Comparison of ENCODE assay signal across 8 cellular contexts in the genomic region with DNA sequence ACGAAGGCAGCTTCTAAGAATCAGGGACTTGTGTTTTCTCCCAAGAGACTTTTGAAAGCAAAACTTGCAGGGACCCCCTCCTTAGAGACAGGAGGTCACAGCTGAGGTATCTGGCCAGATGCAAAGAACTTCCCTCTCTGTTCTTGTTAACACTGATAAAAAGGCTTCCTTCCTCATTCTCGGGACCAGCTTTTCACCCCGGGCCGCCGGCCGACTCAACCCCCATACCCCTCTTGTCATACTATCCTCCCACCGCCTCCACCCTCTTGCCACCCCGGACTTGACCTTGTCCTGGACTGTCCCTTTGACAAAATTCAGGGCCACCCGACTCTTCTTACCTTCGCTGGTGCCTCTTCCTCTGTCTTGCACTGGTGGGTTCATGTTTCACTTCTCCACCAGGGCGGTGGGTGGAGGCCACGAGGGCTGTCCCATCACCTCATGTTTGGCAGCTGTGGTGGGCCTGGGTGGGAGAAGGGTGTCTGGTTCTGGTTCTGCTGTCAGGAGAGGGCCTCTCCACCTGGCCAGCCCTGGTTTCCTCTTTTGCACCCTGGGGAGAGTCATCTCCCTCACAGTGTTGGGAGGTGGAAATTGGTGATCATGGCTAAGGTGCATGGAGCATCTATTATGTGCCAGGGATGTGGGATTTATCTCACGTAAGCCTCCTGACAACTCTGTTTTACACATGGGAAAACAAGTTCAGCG. TPM values are rescaled to one million over a fixed set of nuclear protein-coding genes. Genes with fewer than 3 reads are reported as not detected.
DNase-seq lines count a peak whose midpoint lies in the region; ATAC-seq and TF ChIP-seq lines count a peak whose summit lies in the region.

No MANE protein-coding gene starts in this region.

- H3K79me1 ChIP-seq in trophoblast cell (ENCODE audit: low read length) = peaks cover 15% of the 10 kb centered on the region

- peak; percentile 53 for ATAC-seq in HG02763 (IDR thresholded peaks at IDR 0.05; ENCODE audit: unreplicated experiment)

- H3K14ac ChIP-seq in trophoblast cell (ENCODE audit: low read length) = peak overlapping the region; percentile 21

- peak overlapping the region; percentile 69 for H2AK5ac ChIP-seq in trophoblast cell (ENCODE audit: low read length)

- no peak for TF ChIP-seq CTCF in OCI-LY3 (IDR thresholded peaks at IDR 0.05; ENCODE audit: low read depth, low read length)

- H3K4ac ChIP-seq in trophoblast cell (ENCODE audit: low read depth, low read length) = no peak overlapping the region

- peak overlapping the region; percentile 26 for H3K4me3 Mint-ChIP-seq in T-helper 1 cell treated with Interleukin-12 subunit alpha and Interleukin-12 subunit beta and Interleukin-4 antibody, amounts not matched to agents 30 μg/mL and 1 μg/mL, for 36 hours

- DNase-seq in T-helper 1 cell (no peak), trophoblast cell (no peak), NCI-H1436 treated with DMSO at 0.1 percent for 48 hours (lab: John Stamatoyannopoulos, UW) (no peak), NCI-H345 (lab: John Stamatoyannopoulos, UW) (no peak), putamen (ENCODE audit: low spot score) (no peak)

- H3K9ac ChIP-seq in OCI-LY3 (ENCODE audit: low read length) (peak overlapping the region; percentile 44; the same call in 1 of the 2 replicates), trophoblast cell (ENCODE audit: low read length) (no peak overlapping the region)

- H2BK120ac ChIP-seq in trophoblast cell (ENCODE audit: insufficient read depth, low read length, poor library complexity) = peak overlapping the region; percentile 54

- peaks cover 2% of the 10 kb centered on the region for H3K36me3 Mint-ChIP-seq in T-helper 1 cell treated with Interleukin-12 subunit alpha and Interleukin-12 subunit beta and Interleukin-4 antibody, amounts not matched to agents 30 μg/mL and 1 μg/mL, for 36 hours (ENCODE audit: low read depth)

- H3K36me3 ChIP-seq in OCI-LY3 (replicated peaks; ENCODE audit: low read depth, low read length) (no peaks in the 10 kb centered on the region), trophoblast cell (ENCODE audit: control insufficient read depth in 1 of 2, insufficient read depth in 2 of 2, low read length in 2 of 2) (no peaks in the 10 kb centered on the region)

- no peak overlapping the region for H2AFZ ChIP-seq in OCI-LY3 (ENCODE audit: low read depth, low read length)
- no peak overlapping the region for H2AFZ ChIP-seq in trophoblast cell (ENCODE audit: insufficient read depth, low read length, poor library complexity)

- H3K4me3 ChIP-seq in OCI-LY3 (ENCODE audit: low read length) (peak overlapping the region; percentile 64), trophoblast cell (ENCODE audit: low read depth, low read length) (no peak overlapping the region)

- no peaks in the 10 kb centered on the region for H3K9me3 Mint-ChIP-seq in T-helper 1 cell treated with Interleukin-12 subunit alpha and Interleukin-12 subunit beta and Interleukin-4 antibody, amounts not matched to agents 30 μg/mL and 1 μg/mL, for 36 hours

- H3K18ac ChIP-seq in trophoblast cell (ENCODE audit: low read length) = peak overlapping the region; percentile 34

- H3K4me2 ChIP-seq in OCI-LY3 (ENCODE audit: low read length) = peak overlapping the region; percentile 86
- no peak overlapping the region for H3K4me2 ChIP-seq in trophoblast cell (ENCODE audit: low read length)

- peak overlapping the region; percentile 17 for H4K8ac ChIP-seq in trophoblast cell (ENCODE audit: low read depth, low read length)

- peaks cover 78% of the 10 kb centered on the region for H3K4me1 ChIP-seq in OCI-LY3 (ENCODE audit: low read length)
- H3K4me1 ChIP-seq in trophoblast cell (ENCODE audit: control insufficient read depth in 1 of 2, insufficient read depth in 2 of 2, low read length in 2 of 2) = peaks cover 11 to 23% of the 10 kb centered on the region in 2 experiments

- no peak overlapping the region for H4K12ac ChIP-seq in trophoblast cell (ENCODE audit: low read depth, low read length)

- H2BK5ac ChIP-seq in trophoblast cell (ENCODE audit: low read depth, low read length, poor library complexity) = peak overlapping the region; percentile 43

- peak overlapping the region; percentile 66 for H3K27ac ChIP-seq in OCI-LY3 (ENCODE audit: low read length)
- H3K27ac ChIP-seq in trophoblast cell (ENCODE audit: low read depth, low read length) = peak overlapping the region; percentile 37

- no peak overlapping the region for H3K23ac ChIP-seq in trophoblast cell (ENCODE audit: low read length)

- H4K20me1 ChIP-seq in OCI-LY3 (ENCODE audit: insufficient read depth, low read length) = no peaks in the 10 kb centered on the region

- peaks cover 69% of the 10 kb centered on the region for H3K4me1 Mint-ChIP-seq in T-helper 1 cell treated with Interleukin-12 subunit alpha and Interleukin-12 subunit beta and Interleukin-4 antibody, amounts not matched to agents 30 μg/mL and 1 μg/mL, for 36 hours (ENCODE audit: low read depth)

- H3K79me2 ChIP-seq in OCI-LY3 (ENCODE audit: low read length) (no peaks in the 10 kb centered on the region), trophoblast cell (ENCODE audit: control insufficient read depth, insufficient read depth, low read length, poor library complexity) (no peaks in the 10 kb centered on the region)

- H3K27me3 ChIP-seq in OCI-LY3 (ENCODE audit: low read depth, low read length) = peaks cover 39% of the 10 kb centered on the region
- H3K27me3 ChIP-seq in trophoblast cell (ENCODE audit: insufficient read depth, low read length) = no peaks in the 10 kb centered on the region

- H3K27me3 Mint-ChIP-seq in T-helper 1 cell treated with Interleukin-12 subunit alpha and Interleukin-12 subunit beta and Interleukin-4 antibody, amounts not matched to agents 30 μg/mL and 1 μg/mL, for 36 hours (ENCODE audit: low read depth) = no peaks in the 10 kb centered on the region

- H2BK12ac ChIP-seq in trophoblast cell (ENCODE audit: low read length) = peak overlapping the region; percentile 70

- no CpG with 5 or more reads among the region's 14 CpGs for WGBS in trophoblast cell (ENCODE audit: extremely low coverage, insufficient coverage, insufficient read length)

- H3K9me3 ChIP-seq in OCI-LY3 (ENCODE audit: insufficient read depth, low read length) (no peaks in the 10 kb centered on the region), trophoblast cell (ENCODE audit: insufficient read depth, low read depth, low read length) (no peaks in the 10 kb centered on the region)

- H4K91ac ChIP-seq in trophoblast cell (ENCODE audit: low read depth, low read length) = peak overlapping the region; percentile 64

- peak overlapping the region; percentile 79 for H3K27ac Mint-ChIP-seq in T-helper 1 cell treated with Interleukin-12 subunit alpha and Interleukin-12 subunit beta and Interleukin-4 antibody, amounts not matched to agents 30 μg/mL and 1 μg/mL, for 36 hours

RNA-seq across cellular contexts. Expression of a gene that starts 32.5 kb away (rescaled TPM):
- polyA plus RNA-seq in trophoblast cell (2013) = 173 and 187 TPM in 2 replicates
